In genomic region chr5:126837907-126838539, GRCh38 we compare ENCODE assay signal across 12 cellular contexts.
DNase-seq lines count a peak whose midpoint lies in the region; ATAC-seq and TF ChIP-seq lines count a peak whose summit lies in the region.
"Had no signal": no experiment of that assay in that cellular context is flagged by ENCODE, and none has a peak within 500 bp of the region (broad histone marks: within the 10 kb centered on the region; RNA-seq: fewer than 3 reads in every experiment).

No MANE protein-coding gene starts in this region.

- no peaks in the 10 kb centered on the region for H3K9me3 Mint-ChIP-seq in activated naive CD4-positive, alpha-beta T cell treated with anti-CD3 and anti-CD28 coated beads, Interleukin-2, amount 10 ng/mL, durations not matched to agents 7 days and 5 days
- H3K9me3 Mint-ChIP-seq in activated naive CD4-positive, alpha-beta T cell treated with anti-CD3 and anti-CD28 coated beads, Interleukin-2, amount 50 U/mL, for 72 hours, result no peaks in the 10 kb centered on the region
- H3K9me3 Mint-ChIP-seq in type B pancreatic cell (no peaks in the 10 kb centered on the region), glutamatergic neuron (ENCODE audit: unreplicated experiment) (peaks cover 1% of the 10 kb centered on the region)
- H3K9me3 Mint-ChIP-seq: stimulated activated effector memory CD8-positive, alpha-beta T cell treated with anti-CD3 and anti-CD28 coated beads, Interleukin-12 subunit alpha, Interleukin-12 subunit beta, amount 100 ng/mL, for 72 hours had no signal

- peak overlapping the region; percentile 8 for H3K27ac Mint-ChIP-seq in activated naive CD4-positive, alpha-beta T cell treated with anti-CD3 and anti-CD28 coated beads, Interleukin-2, amount 10 ng/mL, durations not matched to agents 7 days and 5 days
- no peak overlapping the region for H3K27ac Mint-ChIP-seq in activated naive CD4-positive, alpha-beta T cell treated with anti-CD3 and anti-CD28 coated beads, Interleukin-2, amount 50 U/mL, for 72 hours
- no peak overlapping the region for H3K27ac Mint-ChIP-seq in type B pancreatic cell
- H3K27ac Mint-ChIP-seq in glutamatergic neuron (ENCODE audit: unreplicated experiment), result no peak overlapping the region

- H3K27ac ChIP-seq in body of pancreas, result no peak overlapping the region
- H3K27ac ChIP-seq in WERI-Rb-1, result no peak overlapping the region
- H3K27ac ChIP-seq: epithelial cell of prostate, pancreas had no signal

- DNase-seq in activated naive CD4-positive, alpha-beta T cell treated with anti-CD3 and anti-CD28 coated beads, Interleukin-2, amount 10 ng/mL, durations not matched to agents 7 days and 5 days, result no peak
- no peak for DNase-seq in activated naive CD4-positive, alpha-beta T cell treated with anti-CD3 and anti-CD28 coated beads, Interleukin-2, amount 50 U/mL, for 72 hours (ENCODE audit: low spot score in 2 of 2)
- DNase-seq in body of pancreas (no peak), iris pigment epithelial cell (ENCODE audit: low read depth) (peak; percentile 61), type B pancreatic cell (ENCODE audit: extremely low spot score, unreplicated experiment) (no peak), SW480 (ENCODE audit: low spot score) (no peak), WERI-Rb-1 (no peak), glutamatergic neuron (no peak)
- DNase-seq: pancreas had no signal

- H3K4me1 ChIP-seq in body of pancreas, result no peaks in the 10 kb centered on the region
- H3K4me1 ChIP-seq: pancreas had no signal

- TF ChIP-seq POLR2A in body of pancreas (IDR thresholded peaks at IDR 0.05), result no peak

- intact Hi-C loops in body of pancreas (cut with DNase I), result no loop called here

- H3K36me3 ChIP-seq in body of pancreas (replicated peaks in 1 of 2; ENCODE audit: insufficient read depth in 1 of 2, low read depth in 2 of 2) (no peaks in the 10 kb centered on the region), WERI-Rb-1 (peaks cover 53% of the 10 kb centered on the region)

- no peaks in the 10 kb centered on the region for H3K27me3 Mint-ChIP-seq in activated naive CD4-positive, alpha-beta T cell treated with anti-CD3 and anti-CD28 coated beads, Interleukin-2, amount 10 ng/mL, durations not matched to agents 7 days and 5 days
- H3K27me3 Mint-ChIP-seq in type B pancreatic cell (peaks cover 13% of the 10 kb centered on the region), glutamatergic neuron (ENCODE audit: unreplicated experiment) (no peaks in the 10 kb centered on the region)

- 70 to 73% methylated on average over 7 of the region's 7 CpGs for WGBS in body of pancreas, 2 donors

- ATAC-seq in activated naive CD4-positive, alpha-beta T cell treated with anti-CD3 and anti-CD28 coated beads, Interleukin-2, amount 50 U/mL, for 72 hours, result no peak
- ATAC-seq in body of pancreas, result no peak
- ATAC-seq: Panc1; pancreas; stimulated activated effector memory CD8-positive, alpha-beta T cell treated with anti-CD3 and anti-CD28 coated beads, Interleukin-12 subunit alpha, Interleukin-12 subunit beta, amount 100 ng/mL, for 72 hours had no signal

- no peak overlapping the region for H3K4me3 ChIP-seq in body of pancreas
- no peak overlapping the region for H3K4me3 ChIP-seq in WERI-Rb-1 (ENCODE audit: low read depth, low read length)
- H3K4me3 ChIP-seq: pancreas had no signal

- no peaks in the 10 kb centered on the region for H3K4me1 Mint-ChIP-seq in activated naive CD4-positive, alpha-beta T cell treated with anti-CD3 and anti-CD28 coated beads, Interleukin-2, amount 10 ng/mL, durations not matched to agents 7 days and 5 days
- H3K4me1 Mint-ChIP-seq in type B pancreatic cell (ENCODE audit: unreplicated experiment) (no peaks in the 10 kb centered on the region), glutamatergic neuron (ENCODE audit: low read depth, unreplicated experiment) (no peaks in the 10 kb centered on the region)

- no peaks in the 10 kb centered on the region for H3K9me3 ChIP-seq in body of pancreas
- H3K9me3 ChIP-seq in WERI-Rb-1 (ENCODE audit: severe bottlenecking), result no peaks in the 10 kb centered on the region
- H3K9me3 ChIP-seq: pancreas had no signal

- H3K36me3 Mint-ChIP-seq in activated naive CD4-positive, alpha-beta T cell treated with anti-CD3 and anti-CD28 coated beads, Interleukin-2, amount 10 ng/mL, durations not matched to agents 7 days and 5 days, result peaks cover 54% of the 10 kb centered on the region
- peaks cover 6 to 41% of the 10 kb centered on the region in 2 donors for H3K36me3 Mint-ChIP-seq in activated naive CD4-positive, alpha-beta T cell treated with anti-CD3 and anti-CD28 coated beads, Interleukin-2, amount 50 U/mL, for 72 hours
- peaks cover 42% of the 10 kb centered on the region for H3K36me3 Mint-ChIP-seq in type B pancreatic cell
- no peaks in the 10 kb centered on the region for H3K36me3 Mint-ChIP-seq in glutamatergic neuron (ENCODE audit: unreplicated experiment)

- no peaks in the 10 kb centered on the region for H3K27me3 ChIP-seq in body of pancreas
- no peaks in the 10 kb centered on the region for H3K27me3 ChIP-seq in WERI-Rb-1 (ENCODE audit: insufficient read depth, low read depth, severe bottlenecking)
- H3K27me3 ChIP-seq: pancreas had no signal

- H3K4me3 Mint-ChIP-seq in activated naive CD4-positive, alpha-beta T cell treated with anti-CD3 and anti-CD28 coated beads, Interleukin-2, amount 10 ng/mL, durations not matched to agents 7 days and 5 days, result no peak overlapping the region
- H3K4me3 Mint-ChIP-seq in type B pancreatic cell (no peak overlapping the region), glutamatergic neuron (ENCODE audit: unreplicated experiment) (no peak overlapping the region)
- H3K4me3 Mint-ChIP-seq: stimulated activated effector memory CD8-positive, alpha-beta T cell treated with anti-CD3 and anti-CD28 coated beads, Interleukin-12 subunit alpha, Interleukin-12 subunit beta, amount 100 ng/mL, for 72 hours had no signal

- peak in 6 of 7 experiments; percentile 8 to 42 (median 30) for TF ChIP-seq CTCF in body of pancreas (IDR thresholded peaks at IDR 0.05)
- TF ChIP-seq CTCF in type B pancreatic cell (conservative IDR thresholded peaks at IDR 0.05), result peak; percentile 33
- TF ChIP-seq CTCF in WERI-Rb-1 (IDR thresholded peaks at IDR 0.05; ENCODE audit: low read depth, low read length), result no peak
- TF ChIP-seq CTCF in glutamatergic neuron (IDR thresholded peaks at IDR 0.05; ENCODE audit: partially characterized antibody, unreplicated experiment), result no peak

- CTCF ChIA-PET in activated naive CD4-positive, alpha-beta T cell treated with anti-CD3 and anti-CD28 coated beads, Interleukin-2, amount 10 ng/mL, durations not matched to agents 7 days and 5 days (lab: Charles Lee), result interaction anchor here (1.0 to 1.1 kb wide), 2 partner anchors 12 to 17 kb away, joined by 3 to 4 read pairs; no protein-coding TSS in a partner anchor

Comparison
In these comparisons a context has a peak if more than half of its experiments do, and no peak if none do; other contexts are left out.
1. CTCF ChIP-seq: peak in body of pancreas (6 of 7) and type B pancreatic cell (single experiment); none in WERI-Rb-1 (single experiment) and glutamatergic neuron (single experiment).